Comparison of ENCODE assay signal across 15 cellular contexts in genomic region chr1:2499986-2500596, GRCh38. TPM values are rescaled to one million over a fixed set of nuclear protein-coding genes. Genes with fewer than 3 reads are reported as not detected.
DNase-seq lines count a peak whose midpoint lies in the region; ATAC-seq, FAIRE-seq and TF ChIP-seq lines count a peak whose summit lies in the region.
"Had no signal": no experiment of that assay in that cellular context is flagged by ENCODE, and none has a peak within 500 bp of the region (broad histone marks: within the 10 kb centered on the region; RNA-seq: fewer than 3 reads in every experiment).

No MANE protein-coding gene starts in this region.

- no TSS peak for BruUV-seq in GM12878 (replicated peaks; lab: Mats Ljungman, UMichigan)

- H3K27ac Mint-ChIP-seq in stimulated activated naive CD8-positive, alpha-beta T cell treated with anti-CD3 and anti-CD28 coated beads, Interleukin-15, Interleukin-2, amounts not matched to agents 100 ng/mL and 50 ng/mL, for 24 hours, result peak overlapping the region; percentile 34

- H3K9ac ChIP-seq in GM12878 (ENCODE audit: control insufficient read depth, insufficient read depth, low read length), result no peak overlapping the region
- H3K9ac ChIP-seq: GM23248 had no signal

- TF ChIP-seq EP300 in GM12878 (IDR thresholded peaks at IDR 0.05; ENCODE audit: borderline replicate concordance in 1 of 2, control insufficient read depth in 1 of 2, low read depth in 2 of 2, low read length in 2 of 2) (no peak), tibial nerve (IDR thresholded peaks at IDR 0.05) (no peak)

- no peak for FAIRE-seq in GM12878 (lab: Jason Lieb, UNC)
- FAIRE-seq: GM18507 had no signal

- H3K4me2 ChIP-seq in GM12878 (ENCODE audit: control insufficient read depth, insufficient read depth), result no peak overlapping the region

- H3K9me3 Mint-ChIP-seq in stimulated activated naive CD8-positive, alpha-beta T cell treated with anti-CD3 and anti-CD28 coated beads, Interleukin-15, Interleukin-2, amounts not matched to agents 100 ng/mL and 50 ng/mL, for 24 hours, result no peaks in the 10 kb centered on the region

- H3K9me3 ChIP-seq in RWPE2 (ENCODE audit: severe bottlenecking) (no peaks in the 10 kb centered on the region), GM12878 (replicated peaks; ENCODE audit: control insufficient read depth, insufficient read depth, low read length) (no peaks in the 10 kb centered on the region), tibial nerve (no peaks in the 10 kb centered on the region)
- H3K9me3 ChIP-seq: MG63 had no signal

- H2AFZ ChIP-seq in GM12878 (ENCODE audit: control insufficient read depth, low read depth, low read length), result no peak overlapping the region
- H2AFZ ChIP-seq: GM23248 had no signal

- POLR2A ChIA-PET in GM12878 (lab: Charles Lee), result interaction anchor here (0.6 kb wide), 1 partner anchor 11 kb away, joined by 8 read pairs; no protein-coding TSS in a partner anchor

- no peaks in the 10 kb centered on the region for H3K36me3 Mint-ChIP-seq in stimulated activated naive CD8-positive, alpha-beta T cell treated with anti-CD3 and anti-CD28 coated beads, Interleukin-15, Interleukin-2, amounts not matched to agents 100 ng/mL and 50 ng/mL, for 24 hours (ENCODE audit: low read depth)

- H3K4me3 ChIP-seq in RWPE2 (ENCODE audit: severe bottlenecking), result no peak overlapping the region
- no peak overlapping the region for H3K4me3 ChIP-seq in GM12878
- no peak overlapping the region for H3K4me3 ChIP-seq in tibial nerve
- H3K4me3 ChIP-seq: GM23248, MG63 had no signal

- H3K4me1 Mint-ChIP-seq in stimulated activated naive CD8-positive, alpha-beta T cell treated with anti-CD3 and anti-CD28 coated beads, Interleukin-15, Interleukin-2, amounts not matched to agents 100 ng/mL and 50 ng/mL, for 24 hours (ENCODE audit: low read depth), result peaks cover 21% of the 10 kb centered on the region

- SMC1A ChIA-PET in GM12878 (lab: Charles Lee; ENCODE audit: uncharacterized antibody, unreplicated experiment), result interaction anchor here (0.6 kb wide), 1 partner anchor 26 kb away, joined by 3 read pairs; the partner anchor contains the start of gene PANK4

- H3K4me3 Mint-ChIP-seq in stimulated activated naive CD8-positive, alpha-beta T cell treated with anti-CD3 and anti-CD28 coated beads, Interleukin-15, Interleukin-2, amounts not matched to agents 100 ng/mL and 50 ng/mL, for 24 hours, result no peak overlapping the region

- H3K27ac ChIP-seq in RWPE2 (ENCODE audit: poor library complexity, severe bottlenecking) (peak overlapping the region; percentile 37), GM12878 (ENCODE audit: control insufficient read depth, insufficient read depth) (no peak overlapping the region), tibial nerve (no peak overlapping the region)
- H3K27ac ChIP-seq: GM23248 had no signal

- H3K36me3 ChIP-seq in RWPE2 (ENCODE audit: low read depth), result peaks cover 37% of the 10 kb centered on the region
- H3K36me3 ChIP-seq in GM12878 (ENCODE audit: control insufficient read depth in 2 of 2, insufficient read depth in 2 of 2, low read length in 1 of 2), result no peaks in the 10 kb centered on the region
- no peaks in the 10 kb centered on the region for H3K36me3 ChIP-seq in tibial nerve
- H3K36me3 ChIP-seq: MG63 had no signal

- intact Hi-C loops in GM12878 (cut with micrococcal nuclease; ENCODE audit: unreplicated experiment), result no loop called here

- no peak for TF ChIP-seq POLR2A in GM12878 (IDR thresholded peaks at IDR 0.05; ENCODE audit: low read depth, low read length)
- no peak for TF ChIP-seq POLR2A in tibial nerve (IDR thresholded peaks at IDR 0.05)

- H3K27me3 ChIP-seq in RWPE2 (ENCODE audit: insufficient read depth, poor library complexity, severe bottlenecking), result no peaks in the 10 kb centered on the region
- no peaks in the 10 kb centered on the region for H3K27me3 ChIP-seq in GM12878 (replicated peaks in 1 of 2; ENCODE audit: control insufficient read depth in 2 of 2, insufficient read depth in 2 of 2, low read length in 1 of 2)
- peaks cover 2 to 76% of the 10 kb centered on the region in 2 donors for H3K27me3 ChIP-seq in tibial nerve
- H3K27me3 ChIP-seq: MG63 had no signal

- WGBS in GM12878 (ENCODE audit: insufficient coverage, insufficient replicate concordance, low lambda C conversion rate, missing lambda C conversion rate), result 28% methylated on average over 19 of the region's 19 CpGs
- WGBS in tibial nerve, 2 donors, result 45 to 49% methylated on average over 19 of the region's 19 CpGs

- H3K79me2 ChIP-seq in GM12878 (ENCODE audit: control insufficient read depth, insufficient read depth, low read length), result no peaks in the 10 kb centered on the region

- ATAC-seq in RWPE2 (ENCODE audit: low read depth) (no peak), GM12878 (peak; percentile 31), GM18519 (IDR thresholded peaks at IDR 0.05; ENCODE audit: low FRiP score, unreplicated experiment) (no peak)

- no peak for TF ChIP-seq RAD21 in GM12878 (IDR thresholded peaks at IDR 0.05; ENCODE audit: insufficient read depth, low read depth, low read length)

- DNase-seq in activated gamma-delta T cell treated with Interleukin-2 at 50 U/mL for 16 hours (peak; percentile 50), activated gamma-delta T cell (lab: John Stamatoyannopoulos, UW) (no peak), RWPE2 (ENCODE audit: low spot score) (no peak), GM12878 (ENCODE audit: low read depth, low spot score) (no peak), GF-D8 (lab: John Stamatoyannopoulos, UW) (no peak), tibial nerve (ENCODE audit: low spot score in 2 of 2) (no peak)
- DNase-seq: AML-193; GM23248; kidney glomerular epithelial cell; MG63; stimulated activated CD4-positive, alpha-beta T cell treated with anti-CD3 and anti-CD28 coated beads, Interleukin-1b, Interleukin-23, amount 100 ng/mL, for 48 hours had no signal

- TF ChIP-seq CTCF in RWPE2 (IDR thresholded peaks at IDR 0.05; ENCODE audit: poor library complexity, severe bottlenecking) (no peak), GM12878 (IDR thresholded peaks at IDR 0.05 in 2 of 3, conservative IDR thresholded peaks at IDR 0.05 in 1 of 3; ENCODE audit: control insufficient read depth in 2 of 3, extremely low read depth in 1 of 3, insufficient read depth in 1 of 3, low read depth in 3 of 3, low read length in 3 of 3) (no peak), tibial nerve (IDR thresholded peaks at IDR 0.05) (no peak)

- RAD21 ChIA-PET in GM12878 (lab: Charles Lee; ENCODE audit: unreplicated experiment), result interaction anchor here (0.6 to 1.7 kb wide), 2 partner anchors 26 to 85 kb away, joined by 3 to 4 read pairs; partner anchors contain the start of gene PANK4

- in situ Hi-C loops in GM12878 (cut with MboI), result no loop called here

- H3K27me3 Mint-ChIP-seq in stimulated activated naive CD8-positive, alpha-beta T cell treated with anti-CD3 and anti-CD28 coated beads, Interleukin-15, Interleukin-2, amounts not matched to agents 100 ng/mL and 50 ng/mL, for 24 hours, result no peaks in the 10 kb centered on the region

- no peaks in the 10 kb centered on the region for H4K20me1 ChIP-seq in GM12878 (ENCODE audit: control insufficient read depth, insufficient read depth)

- CTCF ChIA-PET in GM12878 (lab: Yijun Ruan, JAX), result interaction anchor here (0.9 kb wide), 1 partner anchor 19 kb away, joined by 3 read pairs; no protein-coding TSS in a partner anchor

- H3K4me1 ChIP-seq in RWPE2 (ENCODE audit: insufficient read depth, poor library complexity, severe bottlenecking) (peaks cover 6% of the 10 kb centered on the region), GM12878 (ENCODE audit: control insufficient read depth, insufficient read depth, low read length) (peaks cover 10% of the 10 kb centered on the region), tibial nerve (peaks cover 0 to 11% (median 4%) of the 10 kb centered on the region in 4 donors)

RNA-seq across cellular contexts. Expression of gene PLCH2, which starts 24.0 kb away (rescaled TPM):
- 3.9 and 7.9 TPM in 2 replicates for total RNA-seq in GM12878 (2013; cell fraction: nucleolus; rRNA removed)
- 0.11 and 0.73 TPM in 2 replicates for total RNA-seq in GM12878 (2014; rRNA removed)
- total RNA-seq in GM12878 (2014; rRNA removed; fragmentation: Illumina TruSeq; extraction: Trizol), result 0.04 and 0.05 TPM in 2 replicates
- 0.62 and 0.74 TPM in 2 replicates for total RNA-seq in GM12878 (2021)
- 0.28 TPM for polyA plus RNA-seq in GM12878 (2011; ENCODE audit: low read depth)
- 0.24 and 0.30 TPM in 2 replicates for polyA plus RNA-seq in GM12878 (2011; rRNA removed)
- polyA plus RNA-seq in GM12878 (2011; cell fraction: cytosol; rRNA removed), result 0.27 and 0.64 TPM in 2 replicates
- polyA plus RNA-seq in GM12878 (2011; cell fraction: nucleus; rRNA removed), result 4.9 and 6.8 TPM in 2 replicates
- 1.4 and 2.3 TPM in 2 replicates for polyA plus RNA-seq in GM12878 (2012)
- polyA plus RNA-seq in GM12878 (2014; fragmentation: Illumina TruSeq; extraction: Trizol), result 0.12 TPM in 1 of 2 replicates, not detected in the other
- not detected for polyA plus RNA-seq in GM12878 (2014; fragmentation: Nextera tagmentation; extraction: Ambion mirVana)
- polyA plus RNA-seq in GM12878 (2014; rRNA removed), result 0.53 and 1.1 TPM in 2 replicates
- under 1 TPM in 1 of 2 experiments, not detected in 1; 0.03 TPM for polyA plus RNA-seq in GM12878 (2016; fragmentation: Nextera tagmentation; extraction: Ambion mirVana)
- 0.59 and 0.77 TPM in 2 replicates for polyA minus RNA-seq in GM12878 (2011; rRNA and poly(A)+ RNA removed)
- 0.27 TPM in 1 of 2 replicates, not detected in the other for polyA minus RNA-seq in GM12878 (2011; cell fraction: cytosol; rRNA and poly(A)+ RNA removed)
- polyA minus RNA-seq in GM12878 (2011; cell fraction: nucleus; rRNA and poly(A)+ RNA removed), result 1.1 and 2.0 TPM in 2 replicates
- total RNA-seq in tibial nerve, result under 1 TPM; 0.21 to 0.59 (median 0.26) TPM
- total RNA-seq: GM23248 had no signal
- polyA plus RNA-seq: GM23248 had no signal

RNA-seq across cellular contexts. Expression of gene PANK4, which starts 26.3 kb away (rescaled TPM):
- 85.4 and 117 TPM in 2 replicates for total RNA-seq in GM12878 (2013; cell fraction: nucleolus; rRNA removed)
- total RNA-seq in GM12878 (2014; rRNA removed), result 24.1 and 24.9 TPM in 2 replicates
- 10.4 and 10.6 TPM in 2 replicates for total RNA-seq in GM12878 (2014; rRNA removed; fragmentation: Illumina TruSeq; extraction: Trizol)
- 25.8 and 38.0 TPM in 2 replicates for total RNA-seq in GM12878 (2021)
- polyA plus RNA-seq in GM12878 (2011; ENCODE audit: low read depth), result 7.1 TPM
- 12.4 and 27.0 TPM in 2 replicates for polyA plus RNA-seq in GM12878 (2011; rRNA removed)
- 15.9 and 23.0 TPM in 2 replicates for polyA plus RNA-seq in GM12878 (2011; cell fraction: cytosol; rRNA removed)
- 158 and 199 TPM in 2 replicates for polyA plus RNA-seq in GM12878 (2011; cell fraction: nucleus; rRNA removed)
- polyA plus RNA-seq in GM12878 (2012), result 18.2 and 18.5 TPM in 2 replicates
- 11.1 and 15.0 TPM in 2 replicates for polyA plus RNA-seq in GM12878 (2014; fragmentation: Illumina TruSeq; extraction: Trizol)
- 1 to 10 TPM in 1 of 2 experiments, under 1 TPM in 1; 0.35 to 1.5 TPM for polyA plus RNA-seq in GM12878 (2014; fragmentation: Nextera tagmentation; extraction: Ambion mirVana)
- polyA plus RNA-seq in GM12878 (2014; rRNA removed), result 25.0 and 27.2 TPM in 2 replicates
- 10 to 100 TPM; 18.2 to 19.0 TPM for polyA plus RNA-seq in GM12878 (2016; fragmentation: Nextera tagmentation; extraction: Ambion mirVana)
- 14.9 and 26.2 TPM in 2 replicates for polyA minus RNA-seq in GM12878 (2011; rRNA and poly(A)+ RNA removed)
- 13.2 and 15.7 TPM in 2 replicates for polyA minus RNA-seq in GM12878 (2011; cell fraction: cytosol; rRNA and poly(A)+ RNA removed)
- polyA minus RNA-seq in GM12878 (2011; cell fraction: nucleus; rRNA and poly(A)+ RNA removed), result 55.4 and 89.3 TPM in 2 replicates
- 10 to 100 TPM; 14.2 to 50.0 (median 38.1) TPM for total RNA-seq in tibial nerve

RNA-seq across cellular contexts. Expression of gene HES5, which starts 30.0 kb away (rescaled TPM):
- not detected in 2 replicates for total RNA-seq in GM12878 (2013; cell fraction: nucleolus; rRNA removed)
- total RNA-seq in GM12878 (2014; rRNA removed) (0.22 TPM in 1 of 2 replicates, not detected in the other), GM12878 (2014; rRNA removed; fragmentation: Illumina TruSeq; extraction: Trizol) (not detected in 2 replicates), GM12878 (2021) (0.15 TPM in 1 of 2 replicates, not detected in the other), tibial nerve (under 1 TPM in 1 of 4 donors, not detected in 3; 0.87 TPM)
- polyA plus RNA-seq in GM12878 (2011; ENCODE audit: low read depth), result not detected
- polyA plus RNA-seq in GM12878 (2011; rRNA removed) (not detected in 2 replicates), GM12878 (2014; fragmentation: Illumina TruSeq; extraction: Trizol) (not detected in 2 replicates), GM12878 (2014; fragmentation: Nextera tagmentation; extraction: Ambion mirVana) (not detected), GM12878 (2014; rRNA removed) (0.12 TPM in 1 of 2 replicates, not detected in the other), GM12878 (2016; fragmentation: Nextera tagmentation; extraction: Ambion mirVana) (not detected)
- polyA plus RNA-seq in GM12878 (2011; cell fraction: cytosol; rRNA removed), result not detected in 2 replicates
- polyA plus RNA-seq in GM12878 (2011; cell fraction: nucleus; rRNA removed), result not detected in 2 replicates
- not detected in 2 replicates for polyA plus RNA-seq in GM12878 (2012)
- polyA minus RNA-seq in GM12878 (2011; rRNA and poly(A)+ RNA removed), result not detected in 2 replicates
- not detected in 2 replicates for polyA minus RNA-seq in GM12878 (2011; cell fraction: cytosol; rRNA and poly(A)+ RNA removed)
- not detected in 2 replicates for polyA minus RNA-seq in GM12878 (2011; cell fraction: nucleus; rRNA and poly(A)+ RNA removed)
- total RNA-seq: G401, GM23248 had no signal
- polyA plus RNA-seq: GM23248 had no signal

RNA-seq across cellular contexts. Expression of gene TNFRSF14, which starts 56.1 kb away (rescaled TPM):
- total RNA-seq in GM12878 (2013; cell fraction: nucleolus; rRNA removed), result 315 and 380 TPM in 2 replicates
- total RNA-seq in GM12878 (2014; rRNA removed), result 53.6 and 61.1 TPM in 2 replicates
- 20.0 and 23.0 TPM in 2 replicates for total RNA-seq in GM12878 (2014; rRNA removed; fragmentation: Illumina TruSeq; extraction: Trizol)
- total RNA-seq in GM12878 (2021), result 76.2 and 79.1 TPM in 2 replicates
- 42.6 TPM for polyA plus RNA-seq in GM12878 (2011; ENCODE audit: low read depth)
- 30.5 and 69.6 TPM in 2 replicates for polyA plus RNA-seq in GM12878 (2011; rRNA removed)
- 85.6 and 116 TPM in 2 replicates for polyA plus RNA-seq in GM12878 (2011; cell fraction: cytosol; rRNA removed)
- polyA plus RNA-seq in GM12878 (2011; cell fraction: nucleus; rRNA removed), result 998 and 1,152 TPM in 2 replicates
- polyA plus RNA-seq in GM12878 (2012), result 120 and 163 TPM in 2 replicates
- 4.8 and 19.2 TPM in 2 replicates for polyA plus RNA-seq in GM12878 (2014; fragmentation: Illumina TruSeq; extraction: Trizol)
- 1 to 10 TPM in 1 of 2 experiments, under 1 TPM in 1; 0.43 to 2.9 TPM for polyA plus RNA-seq in GM12878 (2014; fragmentation: Nextera tagmentation; extraction: Ambion mirVana)
- polyA plus RNA-seq in GM12878 (2014; rRNA removed), result 113 and 114 TPM in 2 replicates
- polyA plus RNA-seq in GM12878 (2016; fragmentation: Nextera tagmentation; extraction: Ambion mirVana), result 10 to 100 TPM; 36.2 to 46.7 TPM
- 22.7 and 47.3 TPM in 2 replicates for polyA minus RNA-seq in GM12878 (2011; rRNA and poly(A)+ RNA removed)
- polyA minus RNA-seq in GM12878 (2011; cell fraction: cytosol; rRNA and poly(A)+ RNA removed), result 17.1 and 28.0 TPM in 2 replicates
- 91.9 and 124 TPM in 2 replicates for polyA minus RNA-seq in GM12878 (2011; cell fraction: nucleus; rRNA and poly(A)+ RNA removed)
- 100 to 1,000 TPM in 1 of 4 donors, 10 to 100 TPM in 3; 64.9 to 105 (median 91.1) TPM for total RNA-seq in tibial nerve
